In genomic region chr12:93090768-93091172, GRCh38 we compare ENCODE assay signal across 1 cellular context.
TF ChIP-seq lines count a peak whose summit lies in the region.

No MANE protein-coding gene starts in this region.

TF ChIP-seq in SK-N-SH treated with all-trans-retinoic acid at 6 μM for 48 hours, 23 proteins besides CTCF, POLR2A, EP300 and RAD21 (continued from another document):
- TF ChIP-seq, protein P1, sequence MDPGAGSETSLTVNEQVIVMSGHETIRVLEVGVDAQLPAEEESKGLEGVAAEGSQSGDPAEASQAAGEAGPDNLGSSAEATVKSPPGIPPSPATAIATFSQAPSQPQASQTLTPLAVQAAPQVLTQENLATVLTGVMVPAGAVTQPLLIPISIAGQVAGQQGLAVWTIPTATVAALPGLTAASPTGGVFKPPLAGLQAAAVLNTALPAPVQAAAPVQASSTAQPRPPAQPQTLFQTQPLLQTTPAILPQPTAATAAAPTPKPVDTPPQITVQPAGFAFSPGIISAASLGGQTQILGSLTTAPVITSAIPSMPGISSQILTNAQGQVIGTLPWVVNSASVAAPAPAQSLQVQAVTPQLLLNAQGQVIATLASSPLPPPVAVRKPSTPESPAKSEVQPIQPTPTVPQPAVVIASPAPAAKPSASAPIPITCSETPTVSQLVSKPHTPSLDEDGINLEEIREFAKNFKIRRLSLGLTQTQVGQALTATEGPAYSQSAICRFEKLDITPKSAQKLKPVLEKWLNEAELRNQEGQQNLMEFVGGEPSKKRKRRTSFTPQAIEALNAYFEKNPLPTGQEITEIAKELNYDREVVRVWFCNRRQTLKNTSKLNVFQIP (CRISPR knock-in tag; IDR thresholded peaks at IDR 0.05; ENCODE audit: borderline replicate concordance, low read depth), result no peak
- no peak for TF ChIP-seq TSHZ2 (CRISPR knock-in tag; IDR thresholded peaks at IDR 0.05)
- TF ChIP-seq ZNF8 (CRISPR knock-in tag; IDR thresholded peaks at IDR 0.05), result no peak
- no peak for TF ChIP-seq ZFP30 (CRISPR knock-in tag; IDR thresholded peaks at IDR 0.05)
